Comparison of ENCODE assay signal across 8 cellular contexts in the genomic region with DNA sequence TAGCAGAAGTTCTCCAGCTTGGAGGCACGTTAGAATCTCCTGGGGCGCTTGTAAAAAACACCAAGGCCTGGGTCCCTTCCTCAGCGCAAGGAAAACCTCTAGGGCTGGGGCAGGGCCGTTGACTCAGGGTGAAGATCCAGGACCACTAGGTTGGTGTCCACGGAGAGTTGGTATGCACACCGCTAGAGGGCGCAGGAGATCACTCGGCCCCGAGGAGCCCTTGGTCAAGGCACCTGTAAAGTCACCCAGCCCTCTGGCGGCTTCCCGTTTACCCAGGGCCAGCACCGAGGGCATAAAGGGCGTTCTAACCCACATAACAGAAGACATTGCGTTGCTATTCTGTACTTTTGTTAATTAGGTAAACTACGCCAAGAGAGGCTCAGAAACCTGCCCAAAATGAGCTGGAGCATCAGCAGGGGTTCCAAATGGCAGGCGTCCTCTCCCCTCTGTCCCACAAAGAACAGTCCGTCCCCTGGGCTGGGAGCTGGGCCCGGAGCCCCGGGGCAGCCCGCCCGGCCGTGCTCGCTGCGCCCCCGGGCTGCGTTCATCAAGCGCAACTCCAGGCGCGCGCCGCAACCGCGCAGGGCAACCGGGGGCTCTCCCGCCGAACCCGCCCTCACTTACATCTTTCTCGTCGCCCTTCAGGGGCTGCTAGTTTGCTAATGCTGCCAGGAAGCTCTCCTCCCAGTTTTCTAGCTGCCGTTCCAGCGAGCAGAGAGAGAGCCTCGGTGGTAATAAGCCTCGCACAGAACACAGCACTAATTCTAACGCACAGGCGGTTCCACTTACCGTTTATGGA.
DNase-seq lines count a peak whose midpoint lies in the region; ATAC-seq, FAIRE-seq and TF ChIP-seq lines count a peak whose summit lies in the region.

No MANE protein-coding gene starts in this region.

- H3K9me3 ChIP-seq in Karpas-422 (ENCODE audit: low read length) (no peaks in the 10 kb centered on the region), WERI-Rb-1 (ENCODE audit: severe bottlenecking) (no peaks in the 10 kb centered on the region), psoas muscle (no peaks in the 10 kb centered on the region)

- no peak overlapping the region for H3K4me2 ChIP-seq in Karpas-422 (ENCODE audit: low read depth, low read length, poor library complexity, severe bottlenecking)

- H3K4me3 ChIP-seq in Karpas-422 (ENCODE audit: low read length) = no peak overlapping the region
- H3K4me3 ChIP-seq in WERI-Rb-1 (ENCODE audit: low read depth, low read length) = no peak overlapping the region
- H3K4me3 ChIP-seq in psoas muscle = no peak overlapping the region

- H3K9me2 ChIP-seq in Karpas-422 (replicated peaks; ENCODE audit: insufficient read depth, low read length) = no peaks in the 10 kb centered on the region

- peak; percentile 82 for TF ChIP-seq CTCF in WERI-Rb-1 (IDR thresholded peaks at IDR 0.05; ENCODE audit: low read depth, low read length)
- TF ChIP-seq CTCF in psoas muscle (IDR thresholded peaks at IDR 0.05) = no peak

- WGBS in psoas muscle, 3 donors = 2 to 3% (median 3%) methylated on average over 45 to 46 of the region's 46 CpGs

- FAIRE-seq in frontal cortex (lab: Jason Lieb, UNC) = no peak

- H3K27me3 ChIP-seq in Karpas-422 (ENCODE audit: low read length) (no peaks in the 10 kb centered on the region), WERI-Rb-1 (ENCODE audit: insufficient read depth, low read depth, severe bottlenecking) (peaks cover 83% of the 10 kb centered on the region), psoas muscle (ENCODE audit: insufficient read depth in 3 of 3, low read length in 2 of 3) (peaks cover 0 to 29% (median 7%) of the 10 kb centered on the region in 3 donors)

- intact Hi-C loops in psoas muscle (cut with DNase I) = loop anchor here (10.0 kb wide), 1 partner anchor 388 kb away; no protein-coding TSS in a partner anchor

- no peaks in the 10 kb centered on the region for H3K79me2 ChIP-seq in Karpas-422 (ENCODE audit: low read length)

- DNase-seq in Daoy (ENCODE audit: low read depth) (peak; percentile 72), Karpas-422 (peak; percentile 76), WERI-Rb-1 (peak; percentile 45), frontal cortex (ENCODE audit: low spot score in 2 of 2) (peak; percentile 41 to 42), psoas muscle (peak; percentile 16 to 63), cerebellar nuclear complex (lab: John Stamatoyannopoulos, UW) (no peak), DMS79 treated with DMSO at 0.1 percent for 48 hours (lab: John Stamatoyannopoulos, UW) (no peak)

- no peak overlapping the region for H2AFZ ChIP-seq in Karpas-422 (ENCODE audit: low read length)

- H3K36me3 ChIP-seq in Karpas-422 (ENCODE audit: insufficient read depth, low read length) = no peaks in the 10 kb centered on the region
- H3K36me3 ChIP-seq in WERI-Rb-1 = no peaks in the 10 kb centered on the region
- H3K36me3 ChIP-seq in psoas muscle (ENCODE audit: insufficient read depth in 1 of 2, low read depth in 1 of 2) = no peaks in the 10 kb centered on the region

- H3K27ac ChIP-seq in Karpas-422 (ENCODE audit: low read length) = no peak overlapping the region
- no peak overlapping the region for H3K27ac ChIP-seq in WERI-Rb-1
- no peak overlapping the region for H3K27ac ChIP-seq in psoas muscle

- H4K20me1 ChIP-seq in Karpas-422 (ENCODE audit: insufficient read depth, low read depth, low read length) = no peaks in the 10 kb centered on the region

- ATAC-seq in GM21447 (IDR thresholded peaks at IDR 0.05; ENCODE audit: unreplicated experiment) (peak; percentile 76), psoas muscle (peak in 1 of 4 donors; percentile 41)

- no peak overlapping the region for H3K9ac ChIP-seq in Karpas-422 (ENCODE audit: low read length)

- H3K4me1 ChIP-seq in Karpas-422 (ENCODE audit: low read length) = no peaks in the 10 kb centered on the region
- no peaks in the 10 kb centered on the region for H3K4me1 ChIP-seq in psoas muscle

Comparison
In these comparisons a context has a peak if more than half of its experiments do, and no peak if none do; other contexts are left out.
1. DNase-seq: peak in Daoy (single experiment), Karpas-422 (single experiment), WERI-Rb-1 (single experiment), frontal cortex (2 of 2) and psoas muscle (2 of 2); none in cerebellar nuclear complex (0 of 2) and DMS79 treated with DMSO at 0.1 percent for 48 hours (single experiment).